In the genomic region with DNA sequence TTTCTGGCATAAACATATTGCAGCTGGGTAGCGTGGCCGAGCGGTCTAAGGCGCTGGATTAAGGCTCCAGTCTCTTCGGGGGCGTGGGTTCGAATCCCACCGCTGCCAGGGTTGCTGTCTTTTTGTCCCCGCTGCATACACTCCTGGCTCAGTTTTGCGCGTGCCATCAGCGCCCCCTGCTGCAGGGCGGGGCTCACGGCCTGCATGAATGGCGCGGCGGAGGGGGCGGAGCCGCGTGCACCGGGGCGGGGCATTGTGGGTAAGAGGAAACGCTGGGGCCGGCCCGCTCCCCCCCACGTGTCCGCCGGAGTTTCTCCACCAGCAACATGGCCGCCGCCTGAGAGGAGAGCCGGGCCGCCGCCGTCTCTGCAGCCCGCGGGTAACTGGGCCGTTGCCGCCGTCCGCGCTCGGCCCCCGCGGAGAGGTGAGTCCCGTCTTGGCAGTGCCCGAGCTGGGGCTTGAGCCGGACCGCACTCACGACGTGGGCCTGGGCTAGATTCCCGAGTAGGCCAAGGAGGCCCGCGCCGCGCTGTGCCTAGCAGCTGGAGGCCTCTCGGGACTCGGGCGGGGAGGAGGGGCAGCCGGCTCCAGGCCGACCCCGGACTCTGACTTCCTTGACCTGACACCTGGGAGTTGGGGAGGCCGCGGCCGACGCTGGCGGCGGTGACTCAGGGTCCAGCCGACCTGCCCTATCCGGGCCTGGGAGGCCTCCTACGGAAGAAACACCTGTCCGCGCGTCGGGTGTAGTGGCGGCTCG, we compare ENCODE assay signal across 8 cellular contexts. TPM values are rescaled to one million over a fixed set of nuclear protein-coding genes. Genes with fewer than 3 reads are reported as not detected.
DNase-seq lines count a peak whose midpoint lies in the region; ATAC-seq and TF ChIP-seq lines count a peak whose summit lies in the region.

A gene with protein sequence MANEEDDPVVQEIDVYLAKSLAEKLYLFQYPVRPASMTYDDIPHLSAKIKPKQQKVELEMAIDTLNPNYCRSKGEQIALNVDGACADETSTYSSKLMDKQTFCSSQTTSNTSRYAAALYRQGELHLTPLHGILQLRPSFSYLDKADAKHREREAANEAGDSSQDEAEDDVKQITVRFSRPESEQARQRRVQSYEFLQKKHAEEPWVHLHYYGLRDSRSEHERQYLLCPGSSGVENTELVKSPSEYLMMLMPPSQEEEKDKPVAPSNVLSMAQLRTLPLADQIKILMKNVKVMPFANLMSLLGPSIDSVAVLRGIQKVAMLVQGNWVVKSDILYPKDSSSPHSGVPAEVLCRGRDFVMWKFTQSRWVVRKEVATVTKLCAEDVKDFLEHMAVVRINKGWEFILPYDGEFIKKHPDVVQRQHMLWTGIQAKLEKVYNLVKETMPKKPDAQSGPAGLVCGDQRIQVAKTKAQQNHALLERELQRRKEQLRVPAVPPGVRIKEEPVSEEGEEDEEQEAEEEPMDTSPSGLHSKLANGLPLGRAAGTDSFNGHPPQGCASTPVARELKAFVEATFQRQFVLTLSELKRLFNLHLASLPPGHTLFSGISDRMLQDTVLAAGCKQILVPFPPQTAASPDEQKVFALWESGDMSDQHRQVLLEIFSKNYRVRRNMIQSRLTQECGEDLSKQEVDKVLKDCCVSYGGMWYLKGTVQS (plus strand): TSS at position 296 of the 757 bp plus-strand sequence. CDS start 5,560 bp downstream, outside the sequence.

- TF ChIP-seq CTCF in BJ (IDR thresholded peaks at IDR 0.05; ENCODE audit: insufficient read depth, low read depth, low read length), result peak; percentile 89

- DNase-seq in BJ (ENCODE audit: low read depth), result peak; percentile 82
- peak; percentile 86 for DNase-seq in GM19238 (ENCODE audit: insufficient read length, low spot score)
- DNase-seq in NCI-H524 (lab: John Stamatoyannopoulos, UW), result peak; percentile 97 to 98
- DNase-seq in activated CD4-positive, alpha-beta T cell treated with anti-CD3 and anti-CD28 coated beads for 4 hours, result peak; percentile 99 to 100
- peak; percentile 100 for DNase-seq in stimulated activated CD4-positive, alpha-beta T cell treated with anti-CD3 and anti-CD28 coated beads, Interleukin-1b, Interleukin-23, amount 100 ng/mL, for 4 hours (ENCODE audit: low read depth in 2 of 2)

- CTCF ChIA-PET in BJ (lab: Yijun Ruan, JAX), result interaction anchor here (0.5 to 3.0 kb wide), 13 partner anchors 12 to 105 kb away, joined by 3 to 21 read pairs (median 4); a partner anchor contains a TSS

- H3K36me3 ChIP-seq in BJ (ENCODE audit: control insufficient read depth, insufficient read depth, low read length), result peaks cover 3% of the 10 kb centered on the region

- POLR2A ChIA-PET in BJ (lab: Charles Lee), result interaction anchor here (0.7 kb wide), 1 partner anchor 111 kb away, joined by 3 read pairs; no protein-coding TSS in a partner anchor

- H3K4me3 ChIP-seq in BJ (ENCODE audit: low read depth, low read length), result peak within 1 kb of the TSS; percentile 97

- peak; percentile 83 for ATAC-seq in HG03442 (IDR thresholded peaks at IDR 0.05; ENCODE audit: unreplicated experiment)

- peak within 1 kb of the TSS; percentile 87 for H3K27ac ChIP-seq in cingulate gyrus (ENCODE audit: low read depth, low read length)
- H3K27ac ChIP-seq in layer of hippocampus (ENCODE audit: low read depth, low read length), result peak within 1 kb of the TSS; percentile 89

- H3K27me3 ChIP-seq in BJ (ENCODE audit: control insufficient read depth, insufficient read depth, low read length) (no peaks in the 10 kb centered on the region), layer of hippocampus (ENCODE audit: control insufficient read depth, insufficient read depth, low read length) (no peaks in the 10 kb centered on the region)

RNA-seq across cellular contexts. Expression of the gene that starts here (rescaled TPM):
- 36.6 and 60.9 TPM in 2 replicates for polyA plus RNA-seq in BJ (2011; rRNA removed)
- 105 and 158 TPM in 2 replicates for polyA minus RNA-seq in BJ (2011; rRNA and poly(A)+ RNA removed)

Comparison
In these comparisons a context has a peak if more than half of its experiments do, and no peak if none do; other contexts are left out.
1. Peak in every context shown above with its lines: DNase-seq, ATAC-seq, H3K4me3 ChIP-seq and H3K27ac ChIP-seq.